Comparison of ENCODE assay signal across 1 cellular context in genomic region chr2:193627187-193627917, GRCh38.
TF ChIP-seq lines count a peak whose summit lies in the region.

No MANE protein-coding gene starts in this region.

TF ChIP-seq in HepG2, 621 proteins besides CTCF, POLR2A, EP300 and RAD21 (continued from another document):
- no peak for TF ChIP-seq HIC2 (CRISPR knock-in tag; IDR thresholded peaks at IDR 0.05; ENCODE audit: low read depth)
- TF ChIP-seq HOMEZ (CRISPR knock-in tag; IDR thresholded peaks at IDR 0.05; ENCODE audit: low read depth) = no peak
- peak; percentile 76 to 90 for TF ChIP-seq MAFK (conservative IDR thresholded peaks at IDR 0.05 in 1 of 2, IDR thresholded peaks at IDR 0.05 in 1 of 2; ENCODE audit: low read length in 2 of 2)
- TF ChIP-seq ZNF740 (CRISPR knock-in tag; IDR thresholded peaks at IDR 0.05) = no peak
